In genomic region chrX:104280609-104281008, GRCh38 we compare ENCODE assay signal across 33 cellular contexts. TPM values are rescaled to one million over a fixed set of nuclear protein-coding genes. Genes with fewer than 3 reads are reported as not detected.
"Had no signal": no experiment of that assay in that cellular context is flagged by ENCODE, and none has a peak within 500 bp of the region (broad histone marks: within the 10 kb centered on the region; RNA-seq: fewer than 3 reads in every experiment).

No MANE protein-coding gene starts in this region.

- H3K4me1 ChIP-seq: colonic mucosa, esophagus squamous epithelium, heart right ventricle, left lung, lower lobe of right lung had no signal

- ATAC-seq: effector memory CD8-positive, alpha-beta T cell; esophagus mucosa; gastrocnemius medialis; heart right ventricle; left cardiac atrium; left lung; left ventricle myocardium superior; lower lobe of right lung; mucosa of descending colon had no signal

- H3K36me3 ChIP-seq: colonic mucosa, esophagus squamous epithelium, gastrocnemius medialis, heart right ventricle, left lung, lower lobe of right lung had no signal

- H3K9me3 ChIP-seq: colonic mucosa, esophagus squamous epithelium, gastrocnemius medialis, heart right ventricle, left lung, lower lobe of right lung, mucosa of descending colon had no signal

- FAIRE-seq: endometrium, islet of Langerhans, keratinocyte had no signal

- H3K27ac ChIP-seq: colonic mucosa, epithelial cell of prostate, esophagus squamous epithelium, gastrocnemius medialis, heart right ventricle, left lung, lower lobe of right lung had no signal

- H3K27me3 ChIP-seq: gastrocnemius medialis, left lung had no signal

- H3K4me3 ChIP-seq: colonic mucosa, esophagus squamous epithelium, gastrocnemius medialis, heart right ventricle, left lung, lower lobe of right lung, mucosa of descending colon had no signal

- DNase-seq: colonic mucosa; cortex of kidney; effector CD8-positive, alpha-beta T cell; effector memory CD8-positive, alpha-beta T cell; endodermal cell; erythroblast; esophagus squamous epithelium; foreskin fibroblast; foreskin melanocyte; gastrocnemius medialis; glutamatergic neuron; head of caudate nucleus; heart right ventricle; hippocampal formation; left cardiac atrium; left lung; left ventricle myocardium superior; lower lobe of right lung; mesenchymal stem cell; mucosa of descending colon; naive B cell had no signal

RNA-seq across cellular contexts. Expression of gene ESX1, which starts 25.9 kb away (rescaled TPM):
- total RNA-seq: colonic mucosa, endodermal cell, esophagus mucosa, esophagus squamous epithelium, gastrocnemius medialis, glomerular endothelial cell, heart right ventricle, kidney epithelial cell, left cardiac atrium, left lung, left ventricle myocardium superior, lower leg skin, lower lobe of right lung, lung microvascular endothelial cell, mesenteric fat pad, mesothelial cell of epicardium, mucosa of descending colon, myocyte had no signal
- polyA plus RNA-seq: heart right ventricle, keratinocyte had no signal
